ENCODE assay signal across 1 cellular context in the genomic region with DNA sequence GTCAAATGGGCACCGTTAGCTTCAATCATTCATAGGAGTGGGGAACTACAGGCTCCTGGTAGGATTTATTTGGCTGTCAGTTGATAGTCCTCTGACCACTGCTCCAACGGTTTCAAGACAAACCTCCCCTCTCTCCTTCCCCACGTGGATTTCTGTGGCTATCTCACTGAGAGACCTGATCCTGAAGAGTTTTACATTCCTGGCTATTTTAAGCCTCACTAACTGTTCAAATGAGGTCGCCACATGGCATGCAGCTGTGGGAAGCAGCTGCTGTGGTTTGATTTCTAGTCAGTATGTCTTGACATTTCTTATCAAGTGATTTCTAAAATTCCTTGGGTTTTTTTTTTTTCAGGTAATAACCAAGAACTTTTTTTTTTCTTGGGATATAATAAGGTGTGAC.
TF ChIP-seq lines count a peak whose summit lies in the region.

No MANE protein-coding gene starts in this region.

TF ChIP-seq in K562, 482 proteins besides CTCF, POLR2A, EP300 and RAD21 (continued from another document):
- TF ChIP-seq, protein P1, sequence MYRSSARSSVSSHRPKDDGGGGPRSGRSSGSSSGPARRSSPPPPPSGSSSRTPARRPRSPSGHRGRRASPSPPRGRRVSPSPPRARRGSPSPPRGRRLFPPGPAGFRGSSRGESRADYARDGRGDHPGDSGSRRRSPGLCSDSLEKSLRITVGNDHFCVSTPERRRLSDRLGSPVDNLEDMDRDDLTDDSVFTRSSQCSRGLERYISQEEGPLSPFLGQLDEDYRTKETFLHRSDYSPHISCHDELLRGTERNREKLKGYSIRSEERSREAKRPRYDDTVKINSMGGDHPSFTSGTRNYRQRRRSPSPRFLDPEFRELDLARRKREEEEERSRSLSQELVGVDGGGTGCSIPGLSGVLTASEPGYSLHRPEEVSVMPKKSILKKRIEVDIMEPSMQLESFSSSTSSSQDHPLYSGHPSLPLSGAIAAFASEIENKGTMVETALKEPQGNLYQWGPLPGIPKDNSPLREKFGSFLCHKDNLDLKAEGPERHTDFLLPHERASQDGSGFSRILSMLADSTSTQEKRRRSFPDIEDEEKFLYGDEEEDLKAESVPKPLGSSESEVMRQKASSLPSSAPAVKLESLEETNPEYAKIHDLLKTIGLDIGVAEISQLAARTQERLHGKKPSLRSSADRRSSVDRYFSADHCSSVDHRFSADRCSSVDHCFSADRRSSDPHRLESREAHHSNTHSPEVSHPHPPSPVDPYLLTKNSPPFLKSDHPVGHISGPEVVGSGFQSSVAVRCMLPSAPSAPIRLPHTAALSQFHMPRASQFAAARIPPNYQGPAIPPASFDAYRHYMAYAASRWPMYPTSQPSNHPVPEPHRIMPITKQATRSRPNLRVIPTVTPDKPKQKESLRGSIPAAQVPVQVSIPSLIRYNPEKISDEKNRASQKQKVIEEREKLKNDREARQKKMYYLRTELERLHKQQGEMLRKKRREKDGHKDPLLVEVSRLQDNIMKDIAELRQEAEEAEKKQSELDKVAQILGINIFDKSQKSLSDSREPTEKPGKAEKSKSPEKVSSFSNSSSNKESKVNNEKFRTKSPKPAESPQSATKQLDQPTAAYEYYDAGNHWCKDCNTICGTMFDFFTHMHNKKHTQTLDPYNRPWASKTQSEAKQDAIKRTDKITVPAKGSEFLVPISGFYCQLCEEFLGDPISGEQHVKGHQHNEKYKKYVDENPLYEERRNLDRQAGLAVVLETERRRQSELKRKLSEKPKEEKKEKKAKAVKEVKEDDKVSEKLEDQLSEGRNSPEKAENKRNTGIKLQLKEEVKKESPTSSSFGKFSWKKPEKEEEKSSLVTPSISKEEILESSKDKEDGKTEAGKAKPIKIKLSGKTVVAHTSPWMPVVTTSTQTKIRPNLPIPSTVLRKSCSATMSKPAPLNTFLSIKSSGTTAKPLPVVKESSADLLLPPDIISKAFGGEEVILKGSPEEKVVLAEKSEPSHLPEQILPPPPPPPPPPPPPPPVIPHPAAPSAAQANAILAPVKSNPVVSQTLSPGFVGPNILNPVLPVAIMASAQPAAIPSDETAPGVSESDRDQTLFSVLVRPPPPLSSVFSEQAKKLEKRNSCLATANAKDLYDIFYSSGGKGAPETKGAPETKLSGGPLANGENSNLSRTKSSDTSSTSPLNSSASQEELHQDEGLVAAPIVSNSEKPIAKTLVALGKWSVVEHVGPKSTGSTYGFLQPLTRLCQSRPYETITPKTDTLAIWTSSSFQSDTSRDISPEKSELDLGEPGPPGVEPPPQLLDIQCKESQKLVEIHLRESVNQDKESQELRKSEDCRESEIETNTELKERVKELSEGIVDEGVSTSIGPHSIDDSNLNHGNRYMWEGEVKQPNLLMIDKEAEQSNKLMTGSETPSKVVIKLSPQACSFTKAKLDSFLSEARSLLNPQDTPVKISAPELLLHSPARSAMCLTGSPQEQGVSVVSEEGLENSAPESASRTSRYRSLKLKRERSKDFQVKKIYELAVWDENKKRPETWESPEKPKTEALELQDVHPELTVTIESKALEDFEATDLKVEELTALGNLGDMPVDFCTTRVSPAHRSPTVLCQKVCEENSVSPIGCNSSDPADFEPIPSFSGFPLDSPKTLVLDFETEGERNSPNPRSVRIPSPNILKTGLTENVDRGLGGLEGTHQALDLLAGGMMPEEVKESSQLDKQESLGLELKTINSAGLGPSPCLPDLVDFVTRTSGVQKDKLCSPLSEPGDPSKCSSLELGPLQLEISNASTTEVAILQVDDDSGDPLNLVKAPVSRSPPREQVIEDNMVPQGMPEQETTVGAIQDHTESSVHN (IDR thresholded peaks at IDR 0.05; ENCODE audit: borderline replicate concordance in 1 of 2, low read depth in 1 of 2): no peak
- TF ChIP-seq MTA2 (IDR thresholded peaks at IDR 0.05; ENCODE audit: low read depth): no peak
- TF ChIP-seq, protein P2, sequence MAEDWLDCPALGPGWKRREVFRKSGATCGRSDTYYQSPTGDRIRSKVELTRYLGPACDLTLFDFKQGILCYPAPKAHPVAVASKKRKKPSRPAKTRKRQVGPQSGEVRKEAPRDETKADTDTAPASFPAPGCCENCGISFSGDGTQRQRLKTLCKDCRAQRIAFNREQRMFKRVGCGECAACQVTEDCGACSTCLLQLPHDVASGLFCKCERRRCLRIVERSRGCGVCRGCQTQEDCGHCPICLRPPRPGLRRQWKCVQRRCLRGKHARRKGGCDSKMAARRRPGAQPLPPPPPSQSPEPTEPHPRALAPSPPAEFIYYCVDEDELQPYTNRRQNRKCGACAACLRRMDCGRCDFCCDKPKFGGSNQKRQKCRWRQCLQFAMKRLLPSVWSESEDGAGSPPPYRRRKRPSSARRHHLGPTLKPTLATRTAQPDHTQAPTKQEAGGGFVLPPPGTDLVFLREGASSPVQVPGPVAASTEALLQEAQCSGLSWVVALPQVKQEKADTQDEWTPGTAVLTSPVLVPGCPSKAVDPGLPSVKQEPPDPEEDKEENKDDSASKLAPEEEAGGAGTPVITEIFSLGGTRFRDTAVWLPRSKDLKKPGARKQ (CRISPR knock-in tag; IDR thresholded peaks at IDR 0.05): no peak
